In genomic region chr18:3129053-3129864, GRCh38 we compare ENCODE assay signal across 8 cellular contexts.
DNase-seq lines count a peak whose midpoint lies in the region; ATAC-seq and TF ChIP-seq lines count a peak whose summit lies in the region.

No MANE protein-coding gene starts in this region.

- H3K36me3 ChIP-seq in testis (ENCODE audit: low read depth, missing control alignments): no peaks in the 10 kb centered on the region

- H3K4me1 ChIP-seq in foreskin keratinocyte: no peaks in the 10 kb centered on the region
- H3K4me1 ChIP-seq in testis: no peaks in the 10 kb centered on the region

- TF ChIP-seq POLR2A in testis (IDR thresholded peaks at IDR 0.05): no peak

- no peaks in the 10 kb centered on the region for H3K9me3 ChIP-seq in testis

- intact Hi-C loops in testis (cut with DNase I; ENCODE audit: low total_unique reads): no loop called here

- no peak overlapping the region for H3K4me3 ChIP-seq in testis

- ATAC-seq in GM21447 (IDR thresholded peaks at IDR 0.05; ENCODE audit: unreplicated experiment) (peak; percentile 97), foreskin keratinocyte (peak; percentile 90)

- WGBS in testis, 2 donors: 40 to 44% methylated on average over 16 of the region's 16 CpGs

- H3K27me3 ChIP-seq in foreskin keratinocyte (peaks cover 6% of the 10 kb centered on the region), testis (no peaks in the 10 kb centered on the region)

- DNase-seq in DMS 273 treated with DMSO at 0.1 percent for 48 hours (lab: John Stamatoyannopoulos, UW) (peak; percentile 44), HuH-7.5 (ENCODE audit: low spot score) (peak; percentile 74), SIG-M5 (lab: John Stamatoyannopoulos, UW) (peak; percentile 51), foreskin keratinocyte (peak; percentile 24 to 40), occipital lobe (lab: John Stamatoyannopoulos, UW) (peak; percentile 67), testis (peak; percentile 91)
- peak; percentile 92 for DNase-seq in activated effector memory CD4-positive, alpha-beta T cell treated with anti-CD3 and anti-CD28 coated beads, Interleukin-2, amount 50 U/mL, for 16 hours

- H3K27ac ChIP-seq in foreskin keratinocyte (no peak overlapping the region), testis (no peak overlapping the region)

- peak; percentile 79 for TF ChIP-seq CTCF in foreskin keratinocyte (conservative IDR thresholded peaks at IDR 0.05)
- TF ChIP-seq CTCF in testis (IDR thresholded peaks at IDR 0.05): peak; percentile 34 to 82 (median 62)

Comparison
In these comparisons a context has a peak if more than half of its experiments do, and no peak if none do; other contexts are left out.
1. DNase-seq: peak in every context shown above with its lines; median percentile 92 in activated effector memory CD4-positive, alpha-beta T cell treated with anti-CD3 and anti-CD28 coated beads, Interleukin-2, amount 50 U/mL, for 16 hours; 91 in testis; 74 in HuH-7.5; 67 in occipital lobe; 51 in SIG-M5; 44 in DMS 273 treated with DMSO at 0.1 percent for 48 hours; 32 in foreskin keratinocyte.